31 cellular contexts compared by ENCODE assay signal in the genomic region with DNA sequence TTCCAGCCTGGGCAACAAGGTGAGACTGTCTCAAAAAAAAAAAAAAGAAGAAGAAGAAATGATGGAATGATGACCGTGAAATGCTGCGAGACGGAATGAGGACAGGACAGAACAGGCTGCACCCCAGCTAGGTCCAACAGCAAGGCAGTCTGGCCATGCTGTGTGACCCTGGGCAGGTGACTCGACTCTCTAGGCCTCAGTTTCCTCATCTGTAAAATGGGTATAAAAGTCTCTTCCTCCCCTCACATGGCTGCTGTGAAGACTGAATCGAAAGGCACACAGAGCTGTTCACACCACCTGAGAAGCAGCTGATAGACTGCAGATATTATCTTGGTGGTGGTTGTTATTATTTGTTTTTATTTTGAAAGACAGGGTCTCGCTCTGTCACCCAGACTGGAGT.
"Had no signal": no experiment of that assay in that cellular context is flagged by ENCODE, and none has a peak within 500 bp of the region (broad histone marks: within the 10 kb centered on the region; RNA-seq: fewer than 3 reads in every experiment).

No MANE protein-coding gene starts in this region.

- DNase-seq: activated B cell treated with CpG ODN at 0.5 μM for 24 hours; activated CD4-positive, alpha-beta T cell treated with anti-CD3 and anti-CD28 coated beads for 48 hours; activated CD4-positive, alpha-beta T cell treated with anti-CD3 and anti-CD28 coated beads, Interleukin-2, amount 50 U/mL, for 1 hour; activated CD4-positive, alpha-beta T cell treated with anti-CD3 and anti-CD28 coated beads, Interleukin-2, amount 50 U/mL, for 48 hours; activated CD8-positive, alpha-beta memory T cell treated with anti-CD3 and anti-CD28 coated beads for 24 hours; activated CD8-positive, alpha-beta T cell treated with anti-CD3 and anti-CD28 coated beads for 36 hours; activated effector memory CD4-positive, alpha-beta T cell treated with Interleukin-2 at 50 U/mL for 16 hours; activated gamma-delta T cell treated with Interleukin-2 at 50 U/mL for 16 hours; activated naive CD4-positive, alpha-beta T cell treated with anti-CD3 and anti-CD28 coated beads, Interleukin-2, amount 10 ng/mL, durations not matched to agents 7 days and 5 days; activated naive CD8-positive, alpha-beta T cell treated with anti-CD3 and anti-CD28 coated beads, Interleukin-2, amount 10 ng/mL, durations not matched to agents 7 days and 5 days; activated T-cell treated with anti-CD3 and anti-CD28 coated beads, Interleukin-2, amount 50 U/mL, for 4 hours; caudate nucleus; cortex of kidney; dermis blood vessel endothelial cell; effector CD4-positive, alpha-beta T cell; effector memory CD8-positive, alpha-beta T cell; erythroblast; foreskin keratinocyte; gastrocnemius medialis; glutamatergic neuron; heart left ventricle; T-helper 1 cell; T-helper 17 cell; T1000; WERI-Rb-1 had no signal

- ATAC-seq: activated CD4-positive, CD25-positive, alpha-beta regulatory T cell treated with anti-CD3 and anti-CD28 coated beads, Interleukin-2, amount 50 U/mL, for 24 hours; activated CD8-positive, alpha-beta T cell treated with anti-CD3 and anti-CD28 coated beads for 36 hours; activated naive CD4-positive, alpha-beta T cell treated with anti-CD3 and anti-CD28 coated beads, Interleukin-2, amount 50 U/mL, for 72 hours; activated T-cell treated with anti-CD3 and anti-CD28 coated beads, Interleukin-2, amount 50 U/mL, for 4 hours; activated T-helper 17 cell treated with anti-CD3 and anti-CD28 coated beads, Interleukin-2, amount 50 U/mL, for 72 hours; effector memory CD8-positive, alpha-beta T cell; foreskin keratinocyte; gastrocnemius medialis; heart left ventricle; T-helper 17 cell had no signal

- H3K27me3 ChIP-seq: ascending aorta, breast epithelium had no signal

- H3K36me3 ChIP-seq: ascending aorta, breast epithelium, esophagus muscularis mucosa, gastrocnemius medialis, heart left ventricle, WERI-Rb-1 had no signal

- H3K4me3 ChIP-seq: ascending aorta, breast epithelium, esophagus muscularis mucosa, gastrocnemius medialis, heart left ventricle had no signal

- H3K9me3 ChIP-seq: ascending aorta, breast epithelium, esophagus muscularis mucosa, gastrocnemius medialis, heart left ventricle had no signal

- H3K27ac ChIP-seq: ascending aorta, breast epithelium, esophagus muscularis mucosa, foreskin keratinocyte, gastrocnemius medialis, heart left ventricle, WERI-Rb-1 had no signal

- H3K4me1 ChIP-seq: ascending aorta, breast epithelium, foreskin keratinocyte had no signal
